16 cellular contexts compared by ENCODE assay signal in genomic region chr3:73258057-73258456, GRCh38.
DNase-seq lines count a peak whose midpoint lies in the region; ATAC-seq and TF ChIP-seq lines count a peak whose summit lies in the region.
"Had no signal": no experiment of that assay in that cellular context is flagged by ENCODE, and none has a peak within 500 bp of the region (broad histone marks: within the 10 kb centered on the region; RNA-seq: fewer than 3 reads in every experiment).

No MANE protein-coding gene starts in this region.

- no peak overlapping the region for H3K4me3 Mint-ChIP-seq in GM23338
- H3K4me3 Mint-ChIP-seq: CD4-positive, alpha-beta memory T cell; H9; HFFc6 had no signal

- no peak overlapping the region for H3K27ac Mint-ChIP-seq in GM23338
- H3K27ac Mint-ChIP-seq: CD4-positive, alpha-beta memory T cell; HFFc6 had no signal

- H3K27ac ChIP-seq in GM23338 (ENCODE audit: low read depth): no peak overlapping the region
- no peak overlapping the region for H3K27ac ChIP-seq in right cardiac atrium (ENCODE audit: low read length)

- peaks cover 7% of the 10 kb centered on the region for H3K4me1 Mint-ChIP-seq in GM23338
- H3K4me1 Mint-ChIP-seq: CD4-positive, alpha-beta memory T cell had no signal

- no peak overlapping the region for H3K9ac ChIP-seq in NT2/D1 (ENCODE audit: insufficient read length, low read depth)

- no peak overlapping the region for H3K4me2 ChIP-seq in GM23338

- H3K9me3 Mint-ChIP-seq in GM23338: no peaks in the 10 kb centered on the region
- H3K9me3 Mint-ChIP-seq: H9, HFFc6 had no signal

- no peaks in the 10 kb centered on the region for H3K79me2 ChIP-seq in GM23338 (replicated peaks; ENCODE audit: insufficient read depth)

- H3K27me3 Mint-ChIP-seq in GM23338 (ENCODE audit: insufficient read depth, low read depth, poor library complexity): peaks cover 4% of the 10 kb centered on the region

- ATAC-seq in GM23338: peak; percentile 63
- no peak for ATAC-seq in right cardiac atrium
- ATAC-seq: HCT116 had no signal

- no peaks in the 10 kb centered on the region for H3K27me3 ChIP-seq in GM23338 (ENCODE audit: insufficient read depth)
- no peaks in the 10 kb centered on the region for H3K27me3 ChIP-seq in H7 (ENCODE audit: control insufficient read depth, insufficient read depth, low read length)
- peaks cover 2% of the 10 kb centered on the region for H3K27me3 ChIP-seq in NT2/D1 (ENCODE audit: insufficient read depth, insufficient read length)
- H3K27me3 ChIP-seq in right cardiac atrium (ENCODE audit: control insufficient read depth, insufficient read depth): no peaks in the 10 kb centered on the region

- no peaks in the 10 kb centered on the region for H3F3A ChIP-seq in GM23338 (replicated peaks; ENCODE audit: low read depth)

- no peaks in the 10 kb centered on the region for H3K9me2 ChIP-seq in GM23338 (ENCODE audit: insufficient read depth)

- peaks cover 5% of the 10 kb centered on the region for H3K4me1 ChIP-seq in GM23338 (ENCODE audit: insufficient read depth)
- peaks cover 2% of the 10 kb centered on the region for H3K4me1 ChIP-seq in NT2/D1 (ENCODE audit: insufficient read depth, insufficient read length)
- H3K4me1 ChIP-seq in right cardiac atrium (ENCODE audit: control insufficient read depth, insufficient read depth, low read length): no peaks in the 10 kb centered on the region

- H3K36me3 Mint-ChIP-seq in GM23338 (ENCODE audit: low read depth): no peaks in the 10 kb centered on the region
- H3K36me3 Mint-ChIP-seq: CD4-positive, alpha-beta memory T cell had no signal

- intact Hi-C loops in right cardiac atrium (cut with DNase I): no loop called here

- H2AFZ ChIP-seq in GM23338: peak overlapping the region; percentile 10; the same call in 1 of the 2 replicates

- H4K20me1 ChIP-seq in GM23338 (replicated peaks; ENCODE audit: insufficient read depth): no peaks in the 10 kb centered on the region

- DNase-seq in GM23338 (ENCODE audit: low spot score) (peak; percentile 10), H7 (peak; percentile 23), NT2/D1 (ENCODE audit: low read depth, low spot score) (peak; percentile 9), iPS-NIHi11 (ENCODE audit: low spot score) (peak; percentile 27), right cardiac atrium (no peak), HPDE6-E6E7 (ENCODE audit: extremely low spot score) (no peak)
- DNase-seq: C1 segment of cervical spinal cord; Calu3; CD4-positive, alpha-beta memory T cell; COR-L47; DMS53; DMS79 treated with DMSO at 0.1 percent for 48 hours; GF-D8; H9; HFFc6 had no signal

- H3K4me3 ChIP-seq in GM23338 (no peak overlapping the region), H7 (ENCODE audit: insufficient read depth, low read depth, low read length) (no peak overlapping the region), NT2/D1 (ENCODE audit: insufficient read length, low read depth) (no peak overlapping the region), right cardiac atrium (ENCODE audit: low read length) (no peak overlapping the region)

- TF ChIP-seq CTCF in GM23338 (conservative IDR thresholded peaks at IDR 0.05; ENCODE audit: low read depth in 2 of 2): no peak

- 81% methylated on average over 4 of the region's 4 CpGs for WGBS in right cardiac atrium

- no peaks in the 10 kb centered on the region for H3K36me3 ChIP-seq in GM23338 (ENCODE audit: insufficient read depth)
- H3K36me3 ChIP-seq in H7 (replicated peaks; ENCODE audit: control insufficient read depth, insufficient read depth, low read length): no peaks in the 10 kb centered on the region
- H3K36me3 ChIP-seq in NT2/D1 (ENCODE audit: insufficient read depth, insufficient read length, low read length): no peaks in the 10 kb centered on the region

- H3K9me3 ChIP-seq in NT2/D1 (ENCODE audit: insufficient read depth, low read length) (no peaks in the 10 kb centered on the region), right cardiac atrium (ENCODE audit: control insufficient read depth, low read length) (no peaks in the 10 kb centered on the region)

TF ChIP-seq in GM23338, 12 proteins besides CTCF, POLR2A, EP300 and RAD21 (continues in another document):
- TF ChIP-seq EZH2phosphoT487 (IDR thresholded peaks at IDR 0.05; ENCODE audit: unreplicated experiment) (no peak), JUNB (IDR thresholded peaks at IDR 0.05; ENCODE audit: unreplicated experiment) (no peak), NANOG (IDR thresholded peaks at IDR 0.05; ENCODE audit: borderline replicate concordance) (no peak), STAT1 (IDR thresholded peaks at IDR 0.05; ENCODE audit: unreplicated experiment) (no peak), ETS1 (IDR thresholded peaks at IDR 0.05) (no peak), CREB1 (CRISPR knock-in tag; IDR thresholded peaks at IDR 0.05; ENCODE audit: low read depth) (no peak), EZH2 (IDR thresholded peaks at IDR 0.05; ENCODE audit: low read depth, unreplicated experiment) (no peak), ZNF462 (CRISPR knock-in tag; IDR thresholded peaks at IDR 0.05) (no peak), POLR2AphosphoS5 (IDR thresholded peaks at IDR 0.05; ENCODE audit: low read depth) (no peak), ZNF114 (CRISPR knock-in tag; IDR thresholded peaks at IDR 0.05) (no peak)

Comparison
In these comparisons a context has a peak if more than half of its experiments do, and no peak if none do; other contexts are left out.
1. DNase-seq: peak in GM23338 (single experiment), H7 (single experiment), NT2/D1 (single experiment) and iPS-NIHi11 (single experiment); none in right cardiac atrium (0 of 3) and HPDE6-E6E7 (single experiment).